35 cellular contexts compared by ENCODE assay signal in the genomic region with DNA sequence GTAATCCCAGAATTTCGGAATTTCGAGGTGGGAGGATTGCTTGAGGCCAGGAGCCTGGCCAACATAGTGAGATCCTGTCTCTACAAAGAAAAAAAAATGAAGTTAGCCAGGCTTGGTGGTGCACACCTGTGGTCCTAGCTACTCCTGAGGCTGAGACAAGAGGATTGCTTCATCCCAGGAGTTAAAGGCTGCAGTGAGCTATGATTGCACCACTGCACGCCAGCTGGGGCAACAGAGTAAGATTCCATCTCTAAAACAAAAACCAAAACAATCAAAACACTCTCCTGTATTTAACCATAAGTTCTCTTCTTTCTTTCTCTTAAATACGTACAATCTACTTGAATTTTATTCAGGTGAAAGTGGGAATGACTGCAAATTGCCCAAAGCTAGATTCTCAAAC.
"Had no signal": no experiment of that assay in that cellular context is flagged by ENCODE, and none has a peak within 500 bp of the region (broad histone marks: within the 10 kb centered on the region; RNA-seq: fewer than 3 reads in every experiment).

No MANE protein-coding gene starts in this region.

- H3K4me3 ChIP-seq: adrenal gland, ascending aorta had no signal

- H3K4me3 Mint-ChIP-seq: activated B cell treated with CpG ODN at 0.5 μM for 24 hours; activated CD4-positive, alpha-beta memory T cell treated with anti-CD3 and anti-CD28 coated beads for 36 hours; activated CD4-positive, alpha-beta T cell treated with anti-CD3 and anti-CD28 coated beads, Interleukin-2, amount 10 ng/mL, durations not matched to agents 24 days and 14 days; activated CD8-positive, alpha-beta T cell treated with anti-CD3 and anti-CD28 coated beads for 36 hours; activated naive CD4-positive, alpha-beta T cell treated with anti-CD3 and anti-CD28 coated beads for 36 hours; activated naive CD8-positive, alpha-beta T cell treated with anti-CD3 and anti-CD28 coated beads for 36 hours; activated T-cell treated with anti-CD3 and anti-CD28 coated beads, Interleukin-2, amount 50 U/mL, for 4 hours; activated T-cell treated with anti-CD3 and anti-CD28 coated beads, Interleukin-2, amount 50 U/mL, for 72 hours; activated T-helper 1 cell treated with anti-CD3 and anti-CD28 coated beads, Interleukin-12 subunit alpha, Interleukin-12 subunit beta, Interleukin-2, Interleukin-4 antibody, amounts not matched to agents 30 ng/mL and 10 ng/mL and 1 ng/mL, durations not matched to agents 14 hours and 24 hours and 36 hours; activated T-helper 17 cell treated with anti-CD3 and anti-CD28 coated beads, Interleukin-2, amount 50 U/mL, for 72 hours; brain; T-helper 1 cell treated with Interleukin-12 subunit alpha and Interleukin-12 subunit beta and Interleukin-4 antibody, amounts not matched to agents 30 μg/mL and 1 μg/mL, for 36 hours; T-helper 2 cell treated with Interferon-gamma antibody and Interleukin-4, amounts not matched to agents 5 μg/mL and 100 μg/mL, for 36 hours had no signal

- H3K9me3 Mint-ChIP-seq: activated B cell treated with CpG ODN at 0.5 μM for 24 hours; activated CD4-positive, alpha-beta memory T cell treated with anti-CD3 and anti-CD28 coated beads for 36 hours; activated CD4-positive, alpha-beta T cell treated with anti-CD3 and anti-CD28 coated beads, Interleukin-2, amount 10 ng/mL, durations not matched to agents 24 days and 14 days; activated CD8-positive, alpha-beta T cell treated with anti-CD3 and anti-CD28 coated beads for 36 hours; activated naive CD4-positive, alpha-beta T cell treated with anti-CD3 and anti-CD28 coated beads for 36 hours; activated naive CD4-positive, alpha-beta T cell treated with anti-CD3 and anti-CD28 coated beads, Interleukin-2, amount 50 U/mL, for 72 hours; activated naive CD8-positive, alpha-beta T cell treated with anti-CD3 and anti-CD28 coated beads for 36 hours; activated T-cell treated with anti-CD3 and anti-CD28 coated beads, Interleukin-2, amount 50 U/mL, for 4 hours; activated T-cell treated with anti-CD3 and anti-CD28 coated beads, Interleukin-2, amount 50 U/mL, for 72 hours; activated T-helper 1 cell treated with anti-CD3 and anti-CD28 coated beads, Interleukin-12 subunit alpha, Interleukin-12 subunit beta, Interleukin-2, Interleukin-4 antibody, amounts not matched to agents 30 ng/mL and 10 ng/mL and 1 ng/mL, durations not matched to agents 14 hours and 24 hours and 36 hours; activated T-helper 17 cell treated with anti-CD3 and anti-CD28 coated beads, Interleukin-2, amount 50 U/mL, for 72 hours; T-helper 1 cell treated with Interleukin-12 subunit alpha and Interleukin-12 subunit beta and Interleukin-4 antibody, amounts not matched to agents 30 μg/mL and 1 μg/mL, for 36 hours; T-helper 2 cell treated with Interferon-gamma antibody and Interleukin-4, amounts not matched to agents 5 μg/mL and 100 μg/mL, for 36 hours had no signal

- H3K27ac Mint-ChIP-seq: activated B cell treated with CpG ODN at 0.5 μM for 24 hours; activated CD4-positive, alpha-beta memory T cell treated with anti-CD3 and anti-CD28 coated beads for 36 hours; activated CD4-positive, alpha-beta T cell treated with anti-CD3 and anti-CD28 coated beads, Interleukin-2, amount 10 ng/mL, durations not matched to agents 24 days and 14 days; activated CD8-positive, alpha-beta T cell treated with anti-CD3 and anti-CD28 coated beads for 36 hours; activated naive CD4-positive, alpha-beta T cell treated with anti-CD3 and anti-CD28 coated beads for 36 hours; activated naive CD4-positive, alpha-beta T cell treated with anti-CD3 and anti-CD28 coated beads, Interleukin-2, amount 50 U/mL, for 72 hours; activated naive CD8-positive, alpha-beta T cell treated with anti-CD3 and anti-CD28 coated beads for 36 hours; activated T-cell treated with anti-CD3 and anti-CD28 coated beads, Interleukin-2, amount 50 U/mL, for 72 hours; activated T-helper 1 cell treated with anti-CD3 and anti-CD28 coated beads, Interleukin-12 subunit alpha, Interleukin-12 subunit beta, Interleukin-2, Interleukin-4 antibody, amounts not matched to agents 30 ng/mL and 10 ng/mL and 1 ng/mL, durations not matched to agents 14 hours and 24 hours and 36 hours; activated T-helper 17 cell treated with anti-CD3 and anti-CD28 coated beads, Interleukin-2, amount 50 U/mL, for 72 hours; brain; T-helper 1 cell treated with Interleukin-12 subunit alpha and Interleukin-12 subunit beta and Interleukin-4 antibody, amounts not matched to agents 30 μg/mL and 1 μg/mL, for 36 hours; T-helper 2 cell treated with Interferon-gamma antibody and Interleukin-4, amounts not matched to agents 5 μg/mL and 100 μg/mL, for 36 hours had no signal

- DNase-seq: activated B cell treated with CpG ODN at 0.5 μM for 24 hours; activated CD4-positive, alpha-beta memory T cell treated with anti-CD3 and anti-CD28 coated beads for 36 hours; activated CD4-positive, alpha-beta T cell treated with anti-CD3 and anti-CD28 coated beads for 4 hours; activated CD4-positive, alpha-beta T cell treated with anti-CD3 and anti-CD28 coated beads, Interleukin-2, amount 10 ng/mL, durations not matched to agents 24 days and 14 days; activated CD4-positive, alpha-beta T cell treated with anti-CD3 and anti-CD28 coated beads, Interleukin-2, amount 50 U/mL, for 1 hour; activated CD4-positive, alpha-beta T cell treated with anti-CD3 and anti-CD28 coated beads, Interleukin-2, amount 50 U/mL, for 4 hours; activated CD4-positive, CD25-positive, alpha-beta regulatory T cell treated with anti-CD3 and anti-CD28 coated beads, Interleukin-2, amount 50 U/mL, for 72 hours; activated CD8-positive, alpha-beta memory T cell treated with anti-CD3 and anti-CD28 coated beads, Interleukin-2, amount 50 U/mL, for 4 hours; activated CD8-positive, alpha-beta T cell treated with anti-CD3 and anti-CD28 coated beads for 36 hours; activated effector memory CD4-positive, alpha-beta T cell treated with anti-CD3 and anti-CD28 coated beads, Interleukin-2, amount 50 U/mL, for 16 hours; activated gamma-delta T cell treated with Interleukin-2 at 50 U/mL for 16 hours; activated naive CD4-positive, alpha-beta T cell; activated naive CD4-positive, alpha-beta T cell treated with anti-CD3 and anti-CD28 coated beads for 36 hours; activated naive CD4-positive, alpha-beta T cell treated with anti-CD3 and anti-CD28 coated beads, Interleukin-2, amount 50 U/mL, for 16 hours; activated naive CD8-positive, alpha-beta T cell treated with anti-CD3 and anti-CD28 coated beads for 36 hours; activated T-cell treated with anti-CD3 and anti-CD28 coated beads for 4 hours; activated T-cell treated with anti-CD3 and anti-CD28 coated beads, Interleukin-2, amount 50 U/mL, for 1 hour; activated T-cell treated with anti-CD3 and anti-CD28 coated beads, Interleukin-2, amount 50 U/mL, for 4 hours; activated T-cell treated with anti-CD3 and anti-CD28 coated beads, Interleukin-2, amount 50 U/mL, for 72 hours; adrenal gland; amygdala; anterior cingulate cortex; central memory CD4-positive, alpha-beta T cell; T-helper 1 cell; T-helper 2 cell; T-helper 9 cell had no signal

- H3K27me3 ChIP-seq: adrenal gland, ascending aorta had no signal

- H3K36me3 ChIP-seq: adrenal gland, ascending aorta had no signal

- H3K4me1 Mint-ChIP-seq: activated CD4-positive, alpha-beta T cell treated with anti-CD3 and anti-CD28 coated beads, Interleukin-2, amount 10 ng/mL, durations not matched to agents 24 days and 14 days; activated naive CD8-positive, alpha-beta T cell treated with anti-CD3 and anti-CD28 coated beads for 36 hours; activated T-helper 17 cell treated with anti-CD3 and anti-CD28 coated beads, Interleukin-2, amount 50 U/mL, for 72 hours had no signal

- H3K4me1 ChIP-seq: adrenal gland, ascending aorta had no signal

- FAIRE-seq: TTC549 had no signal

- ATAC-seq: activated CD8-positive, alpha-beta T cell treated with anti-CD3 and anti-CD28 coated beads for 36 hours; activated naive CD4-positive, alpha-beta T cell treated with anti-CD3 and anti-CD28 coated beads, Interleukin-2, amount 50 U/mL, for 72 hours; activated T-cell treated with anti-CD3 and anti-CD28 coated beads, Interleukin-2, amount 50 U/mL, for 4 hours; activated T-cell treated with anti-CD3 and anti-CD28 coated beads, Interleukin-2, amount 50 U/mL, for 72 hours; activated T-helper 17 cell treated with anti-CD3 and anti-CD28 coated beads, Interleukin-2, amount 50 U/mL, for 72 hours had no signal

- H3K36me3 Mint-ChIP-seq: activated CD4-positive, alpha-beta memory T cell treated with anti-CD3 and anti-CD28 coated beads for 36 hours; activated naive CD4-positive, alpha-beta T cell treated with anti-CD3 and anti-CD28 coated beads, Interleukin-2, amount 50 U/mL, for 72 hours; activated naive CD8-positive, alpha-beta T cell treated with anti-CD3 and anti-CD28 coated beads for 36 hours; brain had no signal

- H3K27ac ChIP-seq: adrenal gland, ascending aorta, VCaP had no signal

- H3K9me3 ChIP-seq: adrenal gland, ascending aorta had no signal

- H3K27me3 Mint-ChIP-seq: brain had no signal
